15 cellular contexts compared by ENCODE assay signal in the genomic region with DNA sequence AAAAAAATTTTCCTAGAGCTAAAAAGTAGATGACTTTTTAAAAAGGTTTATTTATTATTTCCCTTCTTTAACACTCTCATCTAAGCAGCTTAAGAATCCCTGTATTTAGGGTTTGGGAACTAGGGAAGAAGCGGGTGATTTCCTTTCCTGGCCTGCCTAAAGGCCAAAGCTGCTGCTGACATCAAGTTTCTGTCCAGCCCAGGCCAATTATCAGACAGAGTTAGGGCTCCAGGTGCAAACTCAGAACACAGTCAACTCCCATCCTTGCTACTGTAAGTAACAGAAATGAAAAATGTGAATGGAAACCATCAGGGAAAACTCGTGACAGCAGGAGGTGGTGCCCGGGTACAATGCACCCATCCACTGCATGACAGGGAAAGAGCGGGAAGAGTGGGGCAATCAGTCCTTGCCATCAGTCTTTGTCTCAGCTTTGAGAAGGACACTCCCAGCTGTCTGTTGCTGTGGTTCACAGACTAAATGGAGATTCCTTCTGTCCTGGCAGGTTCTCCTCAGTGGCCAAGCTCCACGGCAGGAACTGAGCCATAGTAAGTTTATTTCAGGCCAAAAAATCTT.
A peak's percentile ranks its signal among the peaks of the same experiment; 100 is the strongest.
DNase-seq lines count a peak whose midpoint lies in the region; FAIRE-seq and TF ChIP-seq lines count a peak whose summit lies in the region.
"Had no signal": no experiment of that assay in that cellular context is flagged by ENCODE, and none has a peak within 500 bp of the region (broad histone marks: within the 10 kb centered on the region; RNA-seq: fewer than 3 reads in every experiment).

No MANE protein-coding gene starts in this region.

- no peaks in the 10 kb centered on the region for H3K9me3 Mint-ChIP-seq in astrocyte (ENCODE audit: unreplicated experiment)
- H3K9me3 Mint-ChIP-seq in CD8-positive, alpha-beta memory T cell = peaks cover 0 to 2% (median 0%) of the 10 kb centered on the region in 5 donors
- H3K9me3 Mint-ChIP-seq: activated naive CD4-positive, alpha-beta T cell treated with anti-CD3 and anti-CD28 coated beads, Interleukin-2, amount 10 ng/mL, durations not matched to agents 7 days and 5 days; immature natural killer cell; natural killer cell had no signal

- no peaks in the 10 kb centered on the region for H3K9me2 ChIP-seq in hepatocyte (replicated peaks; ENCODE audit: insufficient read depth)

- FAIRE-seq in astrocyte (lab: Jason Lieb, UNC) = no peak
- FAIRE-seq: GM12892, GM19239 had no signal

- H3K4me2 ChIP-seq in astrocyte (ENCODE audit: low read length) = peak overlapping the region; percentile 59
- no peak overlapping the region for H3K4me2 ChIP-seq in hepatocyte

- peak overlapping the region; percentile 1 for H2AFZ ChIP-seq in astrocyte (ENCODE audit: low read depth, low read length)
- H2AFZ ChIP-seq in hepatocyte = no peak overlapping the region

- H3K4me1 ChIP-seq in HEK293 (ENCODE audit: control insufficient read depth, insufficient read depth, low read length) (peaks cover 3% of the 10 kb centered on the region; the same call in 1 of the 2 replicates), astrocyte (ENCODE audit: insufficient read depth, low read length) (peaks cover 25% of the 10 kb centered on the region), hepatocyte (ENCODE audit: insufficient read depth) (peaks cover 11% of the 10 kb centered on the region), skeletal muscle tissue (ENCODE audit: control insufficient read depth in 3 of 3, insufficient read depth in 3 of 3, low read length in 3 of 3) (peaks cover 7 to 8% (median 8%) of the 10 kb centered on the region in 3 donors)
- peaks cover 8% of the 10 kb centered on the region for H3K4me1 ChIP-seq in CD8-positive, alpha-beta memory T cell (ENCODE audit: insufficient read depth, low read length)
- H3K4me1 ChIP-seq: BE2C had no signal

- H3K79me2 ChIP-seq in astrocyte (ENCODE audit: insufficient read depth, low read length) = no peaks in the 10 kb centered on the region
- H3K79me2 ChIP-seq in hepatocyte = no peaks in the 10 kb centered on the region

- H3K36me3 ChIP-seq in HEK293 (ENCODE audit: control insufficient read depth in 2 of 2, insufficient read depth in 1 of 2, low read length in 2 of 2) = no peaks in the 10 kb centered on the region
- no peaks in the 10 kb centered on the region for H3K36me3 ChIP-seq in astrocyte (ENCODE audit: insufficient read depth, low read length)
- H3K36me3 ChIP-seq in hepatocyte (replicated peaks; ENCODE audit: insufficient read depth, low read depth) = no peaks in the 10 kb centered on the region
- peaks cover 0 to 5% (median 0%) of the 10 kb centered on the region in 3 donors for H3K36me3 ChIP-seq in skeletal muscle tissue (ENCODE audit: control insufficient read depth in 3 of 3, insufficient read depth in 3 of 3, low read length in 3 of 3)
- H3K36me3 ChIP-seq in CD8-positive, alpha-beta memory T cell (ENCODE audit: insufficient read depth, low read length) = no peaks in the 10 kb centered on the region
- H3K36me3 ChIP-seq: BE2C had no signal

- H3K27me3 Mint-ChIP-seq in astrocyte (ENCODE audit: low read depth, unreplicated experiment) = no peaks in the 10 kb centered on the region
- H3K27me3 Mint-ChIP-seq in CD8-positive, alpha-beta memory T cell = no peaks in the 10 kb centered on the region
- H3K27me3 Mint-ChIP-seq: activated CD8-positive, alpha-beta memory T cell treated with anti-CD3 and anti-CD28 coated beads, Interleukin-2, amount 10 ng/mL, durations not matched to agents 7 days and 5 days; activated naive CD4-positive, alpha-beta T cell treated with anti-CD3 and anti-CD28 coated beads, Interleukin-2, amount 10 ng/mL, durations not matched to agents 7 days and 5 days had no signal

- peak overlapping the region; percentile 88 for H3K27ac Mint-ChIP-seq in astrocyte (ENCODE audit: unreplicated experiment)
- no peak overlapping the region for H3K27ac Mint-ChIP-seq in CD8-positive, alpha-beta memory T cell
- H3K27ac Mint-ChIP-seq: activated CD8-positive, alpha-beta memory T cell treated with anti-CD3 and anti-CD28 coated beads, Interleukin-2, amount 10 ng/mL, durations not matched to agents 7 days and 5 days; activated naive CD4-positive, alpha-beta T cell treated with anti-CD3 and anti-CD28 coated beads, Interleukin-2, amount 10 ng/mL, durations not matched to agents 7 days and 5 days; natural killer cell had no signal

- H3K9ac ChIP-seq in astrocyte (ENCODE audit: low read length) (peak overlapping the region; percentile 65), skeletal muscle tissue (ENCODE audit: low read depth in 1 of 3, low read length in 3 of 3) (no peak overlapping the region)

- H4K20me1 ChIP-seq in astrocyte (ENCODE audit: insufficient read depth, low read length) (no peaks in the 10 kb centered on the region), hepatocyte (ENCODE audit: insufficient read depth, poor library complexity, severe bottlenecking) (no peaks in the 10 kb centered on the region)

- no peak for TF ChIP-seq CTCF in HEK293 (tag by site-specific recombination; IDR thresholded peaks at IDR 0.05)
- no peak for TF ChIP-seq CTCF in astrocyte (IDR thresholded peaks at IDR 0.05; ENCODE audit: insufficient read depth, low read depth, low read length)
- no peak for TF ChIP-seq CTCF in hepatocyte (IDR thresholded peaks at IDR 0.05; ENCODE audit: poor library complexity)

- no peaks in the 10 kb centered on the region for H3K27me3 ChIP-seq in astrocyte (ENCODE audit: insufficient read depth, low read length)
- no peaks in the 10 kb centered on the region for H3K27me3 ChIP-seq in hepatocyte
- H3K27me3 ChIP-seq in skeletal muscle tissue (ENCODE audit: control insufficient read depth in 3 of 3, insufficient read depth in 3 of 3, low read length in 3 of 3) = no peaks in the 10 kb centered on the region
- no peaks in the 10 kb centered on the region for H3K27me3 ChIP-seq in CD8-positive, alpha-beta memory T cell (ENCODE audit: insufficient read depth, low read length, poor library complexity, severe bottlenecking)
- H3K27me3 ChIP-seq: BE2C had no signal

- H3K4me3 ChIP-seq in HEK293 (ENCODE audit: low read depth, low read length) (no peak overlapping the region), astrocyte (ENCODE audit: insufficient read depth, low read depth, low read length) (no peak overlapping the region), hepatocyte (no peak overlapping the region), skeletal muscle tissue (ENCODE audit: low read length in 3 of 3) (no peak overlapping the region)
- no peak overlapping the region for H3K4me3 ChIP-seq in CD8-positive, alpha-beta memory T cell (ENCODE audit: low read length)

- H3K27ac ChIP-seq in HEK293 (ENCODE audit: extremely low read depth, low read depth, low read length) (peak overlapping the region; percentile 61), astrocyte (ENCODE audit: low read depth, low read length) (peak overlapping the region; percentile 94), hepatocyte (peak overlapping the region; percentile 84), skeletal muscle tissue (ENCODE audit: low read depth, low read length) (peak overlapping the region; percentile 50)
- no peak overlapping the region for H3K27ac ChIP-seq in CD8-positive, alpha-beta memory T cell (ENCODE audit: low read depth, low read length)

- CTCF ChIA-PET in HEK293 (lab: Yijun Ruan, JAX) = interaction anchor here (0.5 to 3.1 kb wide), 6 partner anchors 27 to 334 kb away, joined by 3 to 15 read pairs (median 4); no protein-coding TSS in a partner anchor
- CTCF ChIA-PET in CD8-positive, alpha-beta memory T cell (lab: Charles Lee) = interaction anchor here (1.3 kb wide), 1 partner anchor 15 kb away, joined by 3 read pairs; no protein-coding TSS in a partner anchor

- WGBS in hepatocyte (ENCODE audit: low lambda C conversion rate, missing lambda C conversion rate) = 86% methylated on average over 5 of the region's 5 CpGs

- POLR2A ChIA-PET in HEK293 (lab: Yijun Ruan, JAX) = interaction anchor here (1.0 to 1.8 kb wide), 4 partner anchors 20 to 41 kb away, joined by 4 to 14 read pairs (median 9); no protein-coding TSS in a partner anchor
- POLR2A ChIA-PET in CD8-positive, alpha-beta memory T cell (lab: Charles Lee) = no interaction called here

- DNase-seq in astrocyte (ENCODE audit: low read depth) (no peak), hepatocyte (ENCODE audit: low spot score) (no peak), dedifferentiated amniotic fluid mesenchymal stem cell (ENCODE audit: extremely low spot score) (no peak), NCI-H2081 (lab: John Stamatoyannopoulos, UW) (no peak), DMS53 treated with DMSO at 0.1 percent for 48 hours (lab: John Stamatoyannopoulos, UW; ENCODE audit: unreplicated experiment) (no peak)
- no peak for DNase-seq in CD8-positive, alpha-beta memory T cell
- DNase-seq: activated CD8-positive, alpha-beta memory T cell treated with anti-CD3 and anti-CD28 coated beads, Interleukin-2, amount 10 ng/mL, durations not matched to agents 7 days and 5 days; activated naive CD4-positive, alpha-beta T cell treated with anti-CD3 and anti-CD28 coated beads, Interleukin-2, amount 10 ng/mL, durations not matched to agents 7 days and 5 days; BE2C; immature natural killer cell; natural killer cell had no signal

- H3K9me3 ChIP-seq in HEK293 (ENCODE audit: control insufficient read depth, insufficient read depth, low read depth, low read length) (no peaks in the 10 kb centered on the region), astrocyte (ENCODE audit: insufficient read depth, low read depth, low read length) (no peaks in the 10 kb centered on the region), hepatocyte (ENCODE audit: low read depth) (no peaks in the 10 kb centered on the region), skeletal muscle tissue (ENCODE audit: control insufficient read depth in 3 of 3, low read length in 3 of 3) (no peaks in the 10 kb centered on the region)
- no peaks in the 10 kb centered on the region for H3K9me3 ChIP-seq in CD8-positive, alpha-beta memory T cell (ENCODE audit: low read length)
- H3K9me3 ChIP-seq: BE2C had no signal

- H3K4me1 Mint-ChIP-seq in astrocyte (ENCODE audit: low read depth, unreplicated experiment) = peaks cover 50% of the 10 kb centered on the region
- H3K4me1 Mint-ChIP-seq in CD8-positive, alpha-beta memory T cell = peaks cover 6 to 17% (median 14%) of the 10 kb centered on the region in 3 donors
- H3K4me1 Mint-ChIP-seq: activated naive CD4-positive, alpha-beta T cell treated with anti-CD3 and anti-CD28 coated beads, Interleukin-2, amount 10 ng/mL, durations not matched to agents 7 days and 5 days had no signal

- no peak overlapping the region for H3K4me3 Mint-ChIP-seq in astrocyte (ENCODE audit: unreplicated experiment)
- no peak overlapping the region for H3K4me3 Mint-ChIP-seq in CD8-positive, alpha-beta memory T cell
- H3K4me3 Mint-ChIP-seq: activated CD8-positive, alpha-beta memory T cell treated with anti-CD3 and anti-CD28 coated beads, Interleukin-2, amount 10 ng/mL, durations not matched to agents 7 days and 5 days; activated naive CD4-positive, alpha-beta T cell treated with anti-CD3 and anti-CD28 coated beads, Interleukin-2, amount 10 ng/mL, durations not matched to agents 7 days and 5 days; immature natural killer cell; natural killer cell had no signal

- H3K36me3 Mint-ChIP-seq in astrocyte (ENCODE audit: low read depth, unreplicated experiment) = peaks cover 6% of the 10 kb centered on the region
- peaks cover 0 to 2% (median 0%) of the 10 kb centered on the region in 3 donors for H3K36me3 Mint-ChIP-seq in CD8-positive, alpha-beta memory T cell
- H3K36me3 Mint-ChIP-seq: activated CD8-positive, alpha-beta memory T cell treated with anti-CD3 and anti-CD28 coated beads, Interleukin-2, amount 10 ng/mL, durations not matched to agents 7 days and 5 days; activated naive CD4-positive, alpha-beta T cell treated with anti-CD3 and anti-CD28 coated beads, Interleukin-2, amount 10 ng/mL, durations not matched to agents 7 days and 5 days had no signal
